Comparison of ENCODE assay signal across 26 cellular contexts in the genomic region with DNA sequence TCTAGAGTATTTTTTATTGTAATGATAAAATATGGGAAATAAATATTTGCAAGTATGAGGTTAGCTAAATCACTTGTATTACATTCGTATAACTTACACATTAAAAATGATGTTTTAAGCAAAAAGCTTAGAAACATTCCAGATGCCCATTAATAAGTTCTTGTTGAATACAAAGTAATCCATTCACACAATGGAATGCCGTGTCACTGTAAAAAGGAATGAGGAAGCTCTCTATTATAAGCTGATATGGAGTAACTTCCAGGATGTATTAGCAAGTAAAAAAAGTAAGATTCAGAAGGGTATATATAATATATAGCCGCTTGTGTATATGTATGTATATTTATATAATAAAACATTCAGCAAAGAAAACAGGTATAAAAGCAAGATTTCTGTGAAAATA.
DNase-seq lines count a peak whose midpoint lies in the region; ATAC-seq and TF ChIP-seq lines count a peak whose summit lies in the region.
"Had no signal": no experiment of that assay in that cellular context is flagged by ENCODE, and none has a peak within 500 bp of the region (broad histone marks: within the 10 kb centered on the region; RNA-seq: fewer than 3 reads in every experiment).

No MANE protein-coding gene starts in this region.

- H3K4me3 Mint-ChIP-seq in WTC11, result no peak overlapping the region
- H3K4me3 Mint-ChIP-seq: CD4-positive, alpha-beta T cell had no signal

- H3K27me3 Mint-ChIP-seq in WTC11 (ENCODE audit: low read depth), result peaks cover 14% of the 10 kb centered on the region
- H3K27me3 Mint-ChIP-seq: CD4-positive, alpha-beta T cell had no signal

- H3K36me3 ChIP-seq in A673 (ENCODE audit: insufficient read depth, low read length, poor library complexity, severe bottlenecking) (no peaks in the 10 kb centered on the region), SK-N-MC (ENCODE audit: insufficient read depth, low read length) (peaks cover 13% of the 10 kb centered on the region; the same call in 1 of the 2 replicates)
- H3K36me3 ChIP-seq: BLaER1 had no signal

- DNase-seq in A673 (ENCODE audit: low spot score) (peak; percentile 58), SK-N-MC (ENCODE audit: low read depth, low spot score) (no peak), foreskin melanocyte (peak; percentile 24), retinal pigment epithelial cell (ENCODE audit: low read depth) (peak; percentile 57), UCSD-AML1 (lab: John Stamatoyannopoulos, UW; ENCODE audit: unreplicated experiment) (no peak), GF-D8 (lab: John Stamatoyannopoulos, UW) (no peak), WTC11 (ENCODE audit: low spot score) (no peak)
- DNase-seq: 8988T; CD4-positive, alpha-beta T cell; COR-L47; DMS53; GM23248; H7; Karpas-422; NCI-H1092; NCI-H1436; NCI-H187; NCI-H2081 treated with DMSO at 0.1 percent for 48 hours; NCI-H2171; NCI-H524; NCI-H774; NK-92 treated with Interleukin-12 subunit alpha and Interleukin-12 subunit beta, amount 100 ng/mL, for 24 hours; PC-3 had no signal

- H3K4me1 ChIP-seq in A673 (ENCODE audit: insufficient read depth, low read length, poor library complexity, severe bottlenecking), result peaks cover 52% of the 10 kb centered on the region
- H3K4me1 ChIP-seq: BLaER1 had no signal

- H3K27ac ChIP-seq in A673 (ENCODE audit: low read depth, low read length, poor library complexity, severe bottlenecking), result peak overlapping the region; percentile 92
- peak overlapping the region; percentile 61; the same call in 1 of the 2 replicates for H3K27ac ChIP-seq in SK-N-MC
- H3K27ac ChIP-seq: BLaER1, GM23248 had no signal

- H3K4me1 Mint-ChIP-seq in WTC11, result no peaks in the 10 kb centered on the region

- no peak for TF ChIP-seq CTCF in A673 (conservative IDR thresholded peaks at IDR 0.05; ENCODE audit: low read depth, low read length)
- TF ChIP-seq CTCF in retinal pigment epithelial cell (conservative IDR thresholded peaks at IDR 0.05; ENCODE audit: low read depth, low read length), result no peak
- TF ChIP-seq CTCF in WTC11 (IDR thresholded peaks at IDR 0.05), result no peak

- H3K9ac ChIP-seq in SK-N-MC (ENCODE audit: insufficient read length), result no peak overlapping the region
- H3K9ac ChIP-seq: BLaER1, GM23248 had no signal

- H3K9me3 ChIP-seq in A673 (ENCODE audit: low read depth, low read length, poor library complexity, severe bottlenecking) (no peaks in the 10 kb centered on the region), SK-N-MC (ENCODE audit: low read depth, low read length) (no peaks in the 10 kb centered on the region)
- H3K9me3 ChIP-seq: BLaER1 had no signal

- no peak for ATAC-seq in WTC11
- ATAC-seq: GM12878, HepG2, PC-3 had no signal

- H3K27ac Mint-ChIP-seq in WTC11, result no peak overlapping the region
- H3K27ac Mint-ChIP-seq: CD4-positive, alpha-beta T cell had no signal

- POLR2A ChIA-PET in A673 (lab: Charles Lee; ENCODE audit: low non-redundant PET), result no interaction called here
- POLR2A ChIA-PET in WTC11 (lab: Charles Lee), result no interaction called here

- intact Hi-C loops in A673 (cut with micrococcal nuclease; ENCODE audit: unreplicated experiment), result loop anchor here (5.0 kb wide), 1 partner anchor 258 kb away; no protein-coding TSS in a partner anchor

- H3K4me3 ChIP-seq in A673 (ENCODE audit: low read depth, low read length, poor library complexity, severe bottlenecking) (no peak overlapping the region), SK-N-MC (no peak overlapping the region), retinal pigment epithelial cell (ENCODE audit: low read length) (no peak overlapping the region)
- H3K4me3 ChIP-seq: BLaER1, GM12878, GM23248 had no signal

- H3K27me3 ChIP-seq in A673 (replicated peaks; ENCODE audit: insufficient read depth, low read depth, low read length, poor library complexity), result no peaks in the 10 kb centered on the region
- H3K27me3 ChIP-seq: BLaER1 had no signal

- no peaks in the 10 kb centered on the region for H3K36me3 Mint-ChIP-seq in WTC11

- CTCF ChIA-PET in A673 (lab: Charles Lee), result no interaction called here
- CTCF ChIA-PET in WTC11 (lab: Charles Lee), result no interaction called here

- no peaks in the 10 kb centered on the region for H3K9me3 Mint-ChIP-seq in WTC11
- H3K9me3 Mint-ChIP-seq: CD4-positive, alpha-beta T cell had no signal

- no TSS peak for BruUV-seq in A673 (replicated peaks; lab: Mats Ljungman, UMichigan)

TF ChIP-seq in WTC11, 78 proteins besides CTCF, POLR2A, EP300 and RAD21:
- no peak for TF ChIP-seq TCF7 (CRISPR knock-in tag; IDR thresholded peaks at IDR 0.05; ENCODE audit: low read depth)
- no peak for TF ChIP-seq IRF2 (CRISPR knock-in tag; IDR thresholded peaks at IDR 0.05; ENCODE audit: borderline replicate concordance, low read depth)
- TF ChIP-seq, protein P1, sequence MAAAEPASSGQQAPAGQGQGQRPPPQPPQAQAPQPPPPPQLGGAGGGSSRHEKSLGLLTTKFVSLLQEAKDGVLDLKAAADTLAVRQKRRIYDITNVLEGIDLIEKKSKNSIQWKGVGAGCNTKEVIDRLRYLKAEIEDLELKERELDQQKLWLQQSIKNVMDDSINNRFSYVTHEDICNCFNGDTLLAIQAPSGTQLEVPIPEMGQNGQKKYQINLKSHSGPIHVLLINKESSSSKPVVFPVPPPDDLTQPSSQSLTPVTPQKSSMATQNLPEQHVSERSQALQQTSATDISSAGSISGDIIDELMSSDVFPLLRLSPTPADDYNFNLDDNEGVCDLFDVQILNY (CRISPR knock-in tag; IDR thresholded peaks at IDR 0.05), result no peak
- no peak for TF ChIP-seq SOX15 (CRISPR knock-in tag; IDR thresholded peaks at IDR 0.05)
- no peak for TF ChIP-seq NR3C1 (CRISPR knock-in tag; conservative IDR thresholded peaks at IDR 0.05; ENCODE audit: low read depth)
- TF ChIP-seq ZNF317 (CRISPR knock-in tag; IDR thresholded peaks at IDR 0.05; ENCODE audit: borderline replicate concordance, low read depth), result no peak
- TF ChIP-seq RELA (CRISPR knock-in tag; IDR thresholded peaks at IDR 0.05; ENCODE audit: borderline replicate concordance), result no peak
- no peak for TF ChIP-seq CREB1 (CRISPR knock-in tag; IDR thresholded peaks at IDR 0.05)
- TF ChIP-seq, protein P2, sequence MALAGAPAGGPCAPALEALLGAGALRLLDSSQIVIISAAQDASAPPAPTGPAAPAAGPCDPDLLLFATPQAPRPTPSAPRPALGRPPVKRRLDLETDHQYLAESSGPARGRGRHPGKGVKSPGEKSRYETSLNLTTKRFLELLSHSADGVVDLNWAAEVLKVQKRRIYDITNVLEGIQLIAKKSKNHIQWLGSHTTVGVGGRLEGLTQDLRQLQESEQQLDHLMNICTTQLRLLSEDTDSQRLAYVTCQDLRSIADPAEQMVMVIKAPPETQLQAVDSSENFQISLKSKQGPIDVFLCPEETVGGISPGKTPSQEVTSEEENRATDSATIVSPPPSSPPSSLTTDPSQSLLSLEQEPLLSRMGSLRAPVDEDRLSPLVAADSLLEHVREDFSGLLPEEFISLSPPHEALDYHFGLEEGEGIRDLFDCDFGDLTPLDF (CRISPR knock-in tag; IDR thresholded peaks at IDR 0.05), result no peak
- TF ChIP-seq ZNF263 (CRISPR knock-in tag; IDR thresholded peaks at IDR 0.05; ENCODE audit: low read depth), result no peak
- TF ChIP-seq RORB (CRISPR knock-in tag; IDR thresholded peaks at IDR 0.05), result no peak
- no peak for TF ChIP-seq MXD4 (CRISPR knock-in tag; IDR thresholded peaks at IDR 0.05; ENCODE audit: borderline replicate concordance)
- no peak for TF ChIP-seq EMX1 (CRISPR knock-in tag; IDR thresholded peaks at IDR 0.05)
- no peak for TF ChIP-seq NR2C2 (CRISPR knock-in tag; IDR thresholded peaks at IDR 0.05)
- no peak for TF ChIP-seq TEAD1 (CRISPR knock-in tag; IDR thresholded peaks at IDR 0.05)
- TF ChIP-seq FOXJ3 (CRISPR knock-in tag; IDR thresholded peaks at IDR 0.05; ENCODE audit: borderline replicate concordance), result no peak
- TF ChIP-seq JAZF1 (CRISPR knock-in tag; IDR thresholded peaks at IDR 0.05), result no peak
- TF ChIP-seq, protein P3, sequence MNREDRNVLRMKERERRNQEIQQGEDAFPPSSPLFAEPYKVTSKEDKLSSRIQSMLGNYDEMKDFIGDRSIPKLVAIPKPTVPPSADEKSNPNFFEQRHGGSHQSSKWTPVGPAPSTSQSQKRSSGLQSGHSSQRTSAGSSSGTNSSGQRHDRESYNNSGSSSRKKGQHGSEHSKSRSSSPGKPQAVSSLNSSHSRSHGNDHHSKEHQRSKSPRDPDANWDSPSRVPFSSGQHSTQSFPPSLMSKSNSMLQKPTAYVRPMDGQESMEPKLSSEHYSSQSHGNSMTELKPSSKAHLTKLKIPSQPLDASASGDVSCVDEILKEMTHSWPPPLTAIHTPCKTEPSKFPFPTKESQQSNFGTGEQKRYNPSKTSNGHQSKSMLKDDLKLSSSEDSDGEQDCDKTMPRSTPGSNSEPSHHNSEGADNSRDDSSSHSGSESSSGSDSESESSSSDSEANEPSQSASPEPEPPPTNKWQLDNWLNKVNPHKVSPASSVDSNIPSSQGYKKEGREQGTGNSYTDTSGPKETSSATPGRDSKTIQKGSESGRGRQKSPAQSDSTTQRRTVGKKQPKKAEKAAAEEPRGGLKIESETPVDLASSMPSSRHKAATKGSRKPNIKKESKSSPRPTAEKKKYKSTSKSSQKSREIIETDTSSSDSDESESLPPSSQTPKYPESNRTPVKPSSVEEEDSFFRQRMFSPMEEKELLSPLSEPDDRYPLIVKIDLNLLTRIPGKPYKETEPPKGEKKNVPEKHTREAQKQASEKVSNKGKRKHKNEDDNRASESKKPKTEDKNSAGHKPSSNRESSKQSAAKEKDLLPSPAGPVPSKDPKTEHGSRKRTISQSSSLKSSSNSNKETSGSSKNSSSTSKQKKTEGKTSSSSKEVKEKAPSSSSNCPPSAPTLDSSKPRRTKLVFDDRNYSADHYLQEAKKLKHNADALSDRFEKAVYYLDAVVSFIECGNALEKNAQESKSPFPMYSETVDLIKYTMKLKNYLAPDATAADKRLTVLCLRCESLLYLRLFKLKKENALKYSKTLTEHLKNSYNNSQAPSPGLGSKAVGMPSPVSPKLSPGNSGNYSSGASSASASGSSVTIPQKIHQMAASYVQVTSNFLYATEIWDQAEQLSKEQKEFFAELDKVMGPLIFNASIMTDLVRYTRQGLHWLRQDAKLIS (CRISPR knock-in tag; IDR thresholded peaks at IDR 0.05; ENCODE audit: borderline replicate concordance), result no peak
TF ChIP-seq in WTC11: peak in this region for 0.

Comparison
In these comparisons a context has a peak if more than half of its experiments do, and no peak if none do; other contexts are left out.
1. DNase-seq: peak in A673 (single experiment), foreskin melanocyte (single experiment) and retinal pigment epithelial cell (single experiment); none in SK-N-MC (single experiment), UCSD-AML1 (single experiment), GF-D8 (single experiment) and WTC11 (single experiment).